ENCODE assay signal across 6 cellular contexts in genomic region chr17:75105269-75106080, GRCh38. TPM values are rescaled to one million over a fixed set of nuclear protein-coding genes. Genes with fewer than 3 reads are reported as not detected.
DNase-seq lines count a peak whose midpoint lies in the region; ATAC-seq, FAIRE-seq and TF ChIP-seq lines count a peak whose summit lies in the region.

No MANE protein-coding gene starts in this region.

- H2BK15ac ChIP-seq in H1 (ENCODE audit: low read length), result no peak overlapping the region

- TF ChIP-seq RAD21 in H1 (IDR thresholded peaks at IDR 0.05 in 1 of 2, conservative IDR thresholded peaks at IDR 0.05 in 1 of 2; ENCODE audit: low read depth in 2 of 2, low read length in 2 of 2), result peak; percentile 58 to 63

- H4K20me1 ChIP-seq in H1 (replicated peaks in 1 of 2; ENCODE audit: control insufficient read depth in 1 of 2, insufficient read depth in 2 of 2, low read length in 2 of 2), result no peaks in the 10 kb centered on the region

- H2BK120ac ChIP-seq in H1 (replicated peaks; ENCODE audit: low read depth, low read length), result no peak overlapping the region

- no peak overlapping the region for H4K91ac ChIP-seq in H1 (replicated peaks; ENCODE audit: insufficient read length, low read length)

- H3K4ac ChIP-seq in H1 (replicated peaks; ENCODE audit: insufficient read length, low read depth, low read length), result no peak overlapping the region

- no peak for ATAC-seq in HG02852 (IDR thresholded peaks at IDR 0.05; ENCODE audit: unreplicated experiment)

- peak; percentile 75 to 87 (median 86) for TF ChIP-seq CTCF in H1 (IDR thresholded peaks at IDR 0.05; ENCODE audit: control extremely low read depth in 1 of 3, insufficient read depth in 1 of 3, low read depth in 1 of 3, low read length in 3 of 3)
- peak; percentile 36 to 82 for TF ChIP-seq CTCF in suprapubic skin (IDR thresholded peaks at IDR 0.05)

- DNase-seq in NCI-H2107 treated with DMSO at 0.1 percent for 48 hours (lab: John Stamatoyannopoulos, UW; ENCODE audit: unreplicated experiment) (peak; percentile 53), NCI-H2107 (lab: John Stamatoyannopoulos, UW) (no peak), NCI-H510A treated with DMSO at 0.1 percent for 48 hours (lab: John Stamatoyannopoulos, UW) (peak; percentile 81), H1 (ENCODE audit: low read depth in 1 of 2, low spot score in 2 of 2) (peak in 1 of 2 experiments; percentile 81), suprapubic skin (ENCODE audit: low spot score in 2 of 2) (no peak)

- no peak overlapping the region for H4K5ac ChIP-seq in H1 (ENCODE audit: insufficient read length, low read depth, low read length)

- no peak overlapping the region for H2BK20ac ChIP-seq in H1 (ENCODE audit: low read length)

- H3K14ac ChIP-seq in H1 (ENCODE audit: insufficient read length), result no peak overlapping the region

- H3K36me3 ChIP-seq in H1 (ENCODE audit: control insufficient read depth in 2 of 4, insufficient read depth in 4 of 4, low read length in 3 of 4) (peaks cover 0 to 1% (median 0%) of the 10 kb centered on the region in 4 experiments; a peak in 3 of 8 replicates), suprapubic skin (peaks cover 10% of the 10 kb centered on the region)

- no peak overlapping the region for H3K56ac ChIP-seq in H1 (replicated peaks; ENCODE audit: insufficient read length, low read depth, low read length)

- TF ChIP-seq EP300 in H1 (IDR thresholded peaks at IDR 0.05; ENCODE audit: borderline replicate concordance in 1 of 2, low read depth in 2 of 2, low read length in 2 of 2) (no peak), suprapubic skin (IDR thresholded peaks at IDR 0.05) (no peak)

- CTCF ChIA-PET in H1 (lab: Charles Lee; ENCODE audit: partially characterized antibody), result interaction anchor here (0.6 to 6.2 kb wide), 41 partner anchors 10 to 633 kb away, joined by 3 to 81 read pairs (median 6); partner anchors contain the start of genes MRPL58, NT5C and SLC16A5

- peaks cover 11% of the 10 kb centered on the region; the same call in 1 of the 2 replicates for H3K23me2 ChIP-seq in H1 (ENCODE audit: low read depth, low read length)

- no peak overlapping the region for H2AK5ac ChIP-seq in H1 (ENCODE audit: low read depth, low read length)

- peaks cover 0 to under 1% of the 10 kb centered on the region in 2 experiments; a peak in 1 of 4 replicates for H3K9me3 ChIP-seq in H1 (ENCODE audit: insufficient read depth in 2 of 2, low read depth in 1 of 2, low read length in 1 of 2)
- H3K9me3 ChIP-seq in suprapubic skin, result no peaks in the 10 kb centered on the region

- POLR2A ChIA-PET in H1 (lab: Charles Lee; ENCODE audit: partially characterized antibody), result interaction anchor here (0.6 to 8.7 kb wide), 17 partner anchors 8 to 231 kb away, joined by 3 to 32 read pairs (median 4); partner anchors contain the start of genes JPT1, MRPL58 and SLC16A5

- H3K23ac ChIP-seq in H1 (ENCODE audit: insufficient read length), result no peak overlapping the region

- H3K27me3 ChIP-seq in H1 (replicated peaks in 1 of 4; ENCODE audit: control insufficient read depth in 3 of 4, extremely low read depth in 1 of 4, insufficient read depth in 3 of 4, low read length in 3 of 4), result no peaks in the 10 kb centered on the region
- H3K27me3 ChIP-seq in suprapubic skin, result no peaks in the 10 kb centered on the region

- no peak overlapping the region for H4K8ac ChIP-seq in H1 (ENCODE audit: extremely low read depth, insufficient read depth, low read length)

- H3K18ac ChIP-seq in H1 (ENCODE audit: extremely low read depth, low read length), result no peak overlapping the region

- FAIRE-seq in H1 (lab: Jason Lieb, UNC), result peak; percentile 52

- H3K79me2 ChIP-seq in H1 (ENCODE audit: control insufficient read depth in 1 of 2, insufficient read depth in 2 of 2, low read length in 2 of 2), result no peaks in the 10 kb centered on the region

- peaks cover 0 to 2% (median 0%) of the 10 kb centered on the region in 4 experiments; a peak in 2 of 7 replicates for H3K4me1 ChIP-seq in H1 (replicated peaks in 1 of 4; ENCODE audit: control insufficient read depth in 3 of 4, insufficient read depth in 4 of 4, low read length in 3 of 4)
- peaks cover 16% of the 10 kb centered on the region for H3K4me1 ChIP-seq in suprapubic skin

- H3K4me3 ChIP-seq in H1 (ENCODE audit: extremely low read depth in 1 of 4, insufficient read depth in 2 of 4, low read depth in 3 of 4, low read length in 4 of 4) (no peak overlapping the region), suprapubic skin (no peak overlapping the region)

- 64% methylated on average over 15 of the region's 15 CpGs; no CpG with 5 or more reads in 1 of the 2 experiments for WGBS in H1 (ENCODE audit: extremely low coverage in 1 of 2, insufficient coverage in 1 of 2, insufficient read length in 1 of 2, insufficient replicate concordance in 2 of 2, low coverage in 1 of 2, low lambda C conversion rate in 2 of 2, missing lambda C conversion rate in 1 of 2), 2 experiments
- 73% methylated on average over 15 of the region's 15 CpGs for WGBS in suprapubic skin

- H2BK5ac ChIP-seq in H1 (ENCODE audit: low read depth, low read length), result no peak overlapping the region

- H3K27ac ChIP-seq in H1 (ENCODE audit: low read depth, low read length), result no peak overlapping the region
- H3K27ac ChIP-seq in suprapubic skin, result no peak overlapping the region

- no peak overlapping the region for H3K9ac ChIP-seq in H1 (replicated peaks in 1 of 4; ENCODE audit: extremely low read depth in 1 of 4, low read depth in 3 of 4, low read length in 3 of 4)

- no peak overlapping the region for H2BK12ac ChIP-seq in H1 (ENCODE audit: low read depth, low read length)

- H3K4me2 ChIP-seq in H1 (ENCODE audit: insufficient read depth in 1 of 2, low read depth in 2 of 2, low read length in 2 of 2), result no peak overlapping the region

- TF ChIP-seq POLR2A in H1 (IDR thresholded peaks at IDR 0.05; ENCODE audit: control extremely low read depth in 1 of 2, low read depth in 2 of 2, low read length in 2 of 2), result no peak
- TF ChIP-seq POLR2A in suprapubic skin (IDR thresholded peaks at IDR 0.05), result no peak

- no peak overlapping the region for H2AFZ ChIP-seq in H1 (ENCODE audit: low read length)

- no peaks in the 10 kb centered on the region for H3K79me1 ChIP-seq in H1 (ENCODE audit: low read depth, low read length)

RNA-seq across cellular contexts. Expression of gene ARMC7, which starts 4.3 kb away (rescaled TPM):
- 13.6 TPM in 2 replicates for total RNA-seq in H1 (2021; fragmentation: NEBNext Ultra II Directional; extraction: Animal tissue kit (Norgen Biotek cat#: 25700))
- polyA plus RNA-seq in H1 (2011; rRNA removed), result 9.8 and 12.4 TPM in 2 replicates
- polyA plus RNA-seq in H1 (2011; cell fraction: cytosol; rRNA removed), result 7.4 TPM
- polyA plus RNA-seq in H1 (2011; cell fraction: nucleus; rRNA removed), result 12.7 TPM
- polyA plus RNA-seq in H1 (2012, experiment 1 of 2), result 14.0 to 16.0 TPM (median 14.9 TPM) in 4 replicates
- 13.2 TPM for polyA plus RNA-seq in H1 (2012, experiment 2 of 2)
- polyA plus RNA-seq in H1 (2013, experiment 1 of 2), result 8.2 TPM
- polyA plus RNA-seq in H1 (2013, experiment 2 of 2), result 7.8 TPM
- polyA minus RNA-seq in H1 (2011; rRNA and poly(A)+ RNA removed), result 12.2 and 13.7 TPM in 2 replicates
- polyA minus RNA-seq in H1 (2011; cell fraction: cytosol; rRNA and poly(A)+ RNA removed), result 10.2 TPM
- 12.6 TPM for polyA minus RNA-seq in H1 (2011; cell fraction: nucleus; rRNA and poly(A)+ RNA removed)
- total RNA-seq in suprapubic skin, result 10 to 100 TPM in 2 of 4 donors, 1 to 10 TPM in 2; 7.5 to 15.5 (median 10.5) TPM

RNA-seq across cellular contexts. Expression of gene SLC16A5, which starts 17.7 kb away (rescaled TPM):
- 16.6 and 17.1 TPM in 2 replicates for total RNA-seq in H1 (2021; fragmentation: NEBNext Ultra II Directional; extraction: Animal tissue kit (Norgen Biotek cat#: 25700))
- polyA plus RNA-seq in H1 (2011; rRNA removed), result 34.7 and 54.8 TPM in 2 replicates
- 28.9 TPM for polyA plus RNA-seq in H1 (2011; cell fraction: cytosol; rRNA removed)
- polyA plus RNA-seq in H1 (2011; cell fraction: nucleus; rRNA removed), result 82.9 TPM
- polyA plus RNA-seq in H1 (2012, experiment 1 of 2), result 14.3 to 26.5 TPM (median 20.8 TPM) in 4 replicates
- 12.9 TPM for polyA plus RNA-seq in H1 (2012, experiment 2 of 2)
- 22.7 TPM for polyA plus RNA-seq in H1 (2013, experiment 1 of 2)
- 21.6 TPM for polyA plus RNA-seq in H1 (2013, experiment 2 of 2)
- polyA minus RNA-seq in H1 (2011; rRNA and poly(A)+ RNA removed), result 15.2 and 17.8 TPM in 2 replicates
- 11.3 TPM for polyA minus RNA-seq in H1 (2011; cell fraction: cytosol; rRNA and poly(A)+ RNA removed)
- 24.1 TPM for polyA minus RNA-seq in H1 (2011; cell fraction: nucleus; rRNA and poly(A)+ RNA removed)
- total RNA-seq in suprapubic skin, result 10 to 100 TPM; 59.1 to 93.3 (median 61.4) TPM

RNA-seq across cellular contexts. Expression of gene NT5C, which starts 26.1 kb away (rescaled TPM):
- 52.1 and 66.9 TPM in 2 replicates for total RNA-seq in H1 (2021; fragmentation: NEBNext Ultra II Directional; extraction: Animal tissue kit (Norgen Biotek cat#: 25700))
- polyA plus RNA-seq in H1 (2011; rRNA removed), result 66.4 and 98.6 TPM in 2 replicates
- 92.6 TPM for polyA plus RNA-seq in H1 (2011; cell fraction: cytosol; rRNA removed)
- polyA plus RNA-seq in H1 (2011; cell fraction: nucleus; rRNA removed), result 145 TPM
- polyA plus RNA-seq in H1 (2012, experiment 1 of 2), result 38.9 to 77.9 TPM (median 68.7 TPM) in 4 replicates
- 57.5 TPM for polyA plus RNA-seq in H1 (2012, experiment 2 of 2)
- 69.7 TPM for polyA plus RNA-seq in H1 (2013, experiment 1 of 2)
- polyA plus RNA-seq in H1 (2013, experiment 2 of 2), result 60.6 TPM
- 12.1 and 14.9 TPM in 2 replicates for polyA minus RNA-seq in H1 (2011; rRNA and poly(A)+ RNA removed)
- polyA minus RNA-seq in H1 (2011; cell fraction: cytosol; rRNA and poly(A)+ RNA removed), result 16.7 TPM
- polyA minus RNA-seq in H1 (2011; cell fraction: nucleus; rRNA and poly(A)+ RNA removed), result 44.4 TPM
- 10 to 100 TPM; 58.6 to 86.7 (median 69.6) TPM for total RNA-seq in suprapubic skin

RNA-seq across cellular contexts. Expression of gene JPT1, which starts 48.8 kb away (rescaled TPM):
- 340 and 369 TPM in 2 replicates for total RNA-seq in H1 (2021; fragmentation: NEBNext Ultra II Directional; extraction: Animal tissue kit (Norgen Biotek cat#: 25700))
- 154 and 216 TPM in 2 replicates for polyA plus RNA-seq in H1 (2011; rRNA removed)
- polyA plus RNA-seq in H1 (2011; cell fraction: cytosol; rRNA removed), result 246 TPM
- polyA plus RNA-seq in H1 (2011; cell fraction: nucleus; rRNA removed), result 206 TPM
- polyA plus RNA-seq in H1 (2012, experiment 1 of 2), result 377 to 556 TPM (median 531 TPM) in 4 replicates
- polyA plus RNA-seq in H1 (2012, experiment 2 of 2), result 362 TPM
- 569 TPM for polyA plus RNA-seq in H1 (2013, experiment 1 of 2)
- polyA plus RNA-seq in H1 (2013, experiment 2 of 2), result 579 TPM
- 42.8 and 65.0 TPM in 2 replicates for polyA minus RNA-seq in H1 (2011; rRNA and poly(A)+ RNA removed)
- 249 TPM for polyA minus RNA-seq in H1 (2011; cell fraction: cytosol; rRNA and poly(A)+ RNA removed)
- 83.5 TPM for polyA minus RNA-seq in H1 (2011; cell fraction: nucleus; rRNA and poly(A)+ RNA removed)
- total RNA-seq in suprapubic skin, result 10 to 100 TPM; 37.9 to 55.9 (median 50.4) TPM

RNA-seq across cellular contexts. Expression of gene KCTD2, which starts 58.5 kb away (rescaled TPM):
- total RNA-seq in H1 (2021; fragmentation: NEBNext Ultra II Directional; extraction: Animal tissue kit (Norgen Biotek cat#: 25700)), result 33.7 and 34.1 TPM in 2 replicates
- polyA plus RNA-seq in H1 (2011; rRNA removed), result 32.6 and 36.8 TPM in 2 replicates
- 34.2 TPM for polyA plus RNA-seq in H1 (2011; cell fraction: cytosol; rRNA removed)
- 34.2 TPM for polyA plus RNA-seq in H1 (2011; cell fraction: nucleus; rRNA removed)
- polyA plus RNA-seq in H1 (2012, experiment 1 of 2), result 28.4 to 33.2 TPM (median 30.1 TPM) in 4 replicates
- 27.2 TPM for polyA plus RNA-seq in H1 (2012, experiment 2 of 2)
- 19.6 TPM for polyA plus RNA-seq in H1 (2013, experiment 1 of 2)
- 19.1 TPM for polyA plus RNA-seq in H1 (2013, experiment 2 of 2)
- polyA minus RNA-seq in H1 (2011; rRNA and poly(A)+ RNA removed), result 40.0 and 40.9 TPM in 2 replicates
- 16.6 TPM for polyA minus RNA-seq in H1 (2011; cell fraction: cytosol; rRNA and poly(A)+ RNA removed)
- 13.5 TPM for polyA minus RNA-seq in H1 (2011; cell fraction: nucleus; rRNA and poly(A)+ RNA removed)
- 10 to 100 TPM; 25.3 to 37.7 (median 31.3) TPM for total RNA-seq in suprapubic skin

Comparison
In these comparisons a context has a peak if more than half of its experiments do, and no peak if none do; other contexts are left out.
1. DNase-seq: peak in NCI-H2107 treated with DMSO at 0.1 percent for 48 hours (single experiment) and NCI-H510A treated with DMSO at 0.1 percent for 48 hours (single experiment); none in NCI-H2107 (single experiment) and suprapubic skin (0 of 2).